8 cellular contexts compared by ENCODE assay signal in the genomic region with DNA sequence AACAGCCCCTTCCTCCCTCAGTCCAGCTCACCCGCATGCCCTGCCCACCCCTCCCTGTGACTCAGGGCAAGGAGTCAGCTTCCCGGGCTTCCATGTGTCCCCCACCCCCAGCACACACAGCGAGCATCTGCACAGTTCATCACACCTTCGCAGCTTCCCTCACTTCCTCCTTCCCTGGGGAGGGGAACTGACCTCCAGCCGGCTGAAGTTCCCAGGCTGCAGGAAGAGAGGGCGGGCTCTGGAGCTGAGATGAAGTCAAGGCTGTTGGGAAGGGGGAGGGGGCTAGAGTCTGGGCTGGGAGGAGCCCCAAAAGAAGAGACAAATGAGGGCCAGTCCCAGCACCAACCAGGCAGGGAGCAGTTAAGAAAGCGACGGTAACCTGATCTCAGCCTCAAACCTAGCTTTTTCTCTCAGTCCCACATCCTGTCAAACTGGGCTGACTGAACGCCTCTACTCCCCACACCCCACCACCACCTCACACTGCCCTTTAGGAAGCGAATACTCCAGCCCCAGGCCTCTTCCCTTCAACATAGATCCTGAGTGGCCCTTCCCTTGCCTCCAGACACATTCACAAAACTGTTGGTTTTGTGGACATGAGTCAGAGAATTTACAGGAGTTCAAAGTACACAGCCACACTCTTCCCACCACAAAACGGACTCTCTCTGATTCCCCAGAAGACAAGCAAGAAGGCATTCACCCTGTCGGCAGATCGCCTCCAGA. TPM values are rescaled to one million over a fixed set of nuclear protein-coding genes. Genes with fewer than 3 reads are reported as not detected.
A peak's percentile ranks its signal among the peaks of the same experiment; 100 is the strongest.
DNase-seq lines count a peak whose midpoint lies in the region; ATAC-seq lines count a peak whose summit lies in the region.

No MANE protein-coding gene starts in this region.

- intact Hi-C loops in aorta (cut with DNase I): loop anchor here (1.0 to 10.0 kb wide), 7 partner anchors 33 to 313 kb away; partner anchors contain the start of genes CAPZA1 (in 2 of the 2), ST7L (in 2 of the 2) and MOV10 (in 1 of the 2)

- DNase-seq in COR-L47 (lab: John Stamatoyannopoulos, UW) (peak; percentile 58), NCI-H460 (ENCODE audit: extremely low read depth, low read depth) (peak; percentile 82), fibroblast of gingiva (ENCODE audit: low read depth) (peak; percentile 93), myocyte (ENCODE audit: low read depth) (peak; percentile 94), aorta (peak; percentile 91 to 92)
- DNase-seq in activated T-cell treated with anti-CD3 and anti-CD28 coated beads, Interleukin-2, amount 50 U/mL, for 1 hour: peak; percentile 41

- H3K4me3 ChIP-seq in aorta (ENCODE audit: low read length in 2 of 2): peak overlapping the region; percentile 7 to 91

- H3K4me1 ChIP-seq in aorta (ENCODE audit: control insufficient read depth in 1 of 2, insufficient read depth in 2 of 2, low read length in 2 of 2): no peaks in the 10 kb centered on the region

- WGBS in aorta, 2 donors: 1% methylated on average over 13 of the region's 13 CpGs

- H3K27ac ChIP-seq in aorta (ENCODE audit: low read depth in 1 of 2, low read length in 2 of 2): peak overlapping the region; percentile 38 to 69

- no peaks in the 10 kb centered on the region for H3K9me3 ChIP-seq in aorta (ENCODE audit: control insufficient read depth, low read length)

- ATAC-seq in GM19025 (IDR thresholded peaks at IDR 0.05; ENCODE audit: low read depth, unreplicated experiment) (peak; percentile 42), HG03108 (IDR thresholded peaks at IDR 0.05; ENCODE audit: unreplicated experiment) (peak; percentile 56), aorta (ENCODE audit: low FRiP score) (peak; percentile 73)

- no peaks in the 10 kb centered on the region for H3K27me3 ChIP-seq in aorta (ENCODE audit: control insufficient read depth in 1 of 2, insufficient read depth in 2 of 2, low read length in 1 of 2)

- H3K36me3 ChIP-seq in aorta (ENCODE audit: control insufficient read depth in 1 of 2, insufficient read depth in 2 of 2, low read length in 1 of 2): no peaks in the 10 kb centered on the region

RNA-seq across cellular contexts. Expression of gene RHOC, which starts 1.9 kb away (rescaled TPM):
- total RNA-seq in NCI-H460 (2014; rRNA removed; shearing (Covaris generic)): 76.9 and 96.3 TPM in 2 replicates
- polyA plus RNA-seq in NCI-H460 (2014; cell fraction: nucleus; rRNA removed): 98.2 and 111 TPM in 2 replicates
- total RNA-seq in myocyte (174 and 188 TPM in 2 replicates), aorta (100 to 1,000 TPM; 269 to 316 TPM)
- polyA plus RNA-seq in myocyte (2012): 441 TPM
- 100 to 1,000 TPM; 433 to 540 TPM for polyA plus RNA-seq in aorta

RNA-seq across cellular contexts. Expression of gene PPM1J, which starts 10.1 kb away (rescaled TPM):
- total RNA-seq in NCI-H460 (2014; rRNA removed; shearing (Covaris generic)): 0.69 and 0.72 TPM in 2 replicates
- 0.78 and 0.81 TPM in 2 replicates for polyA plus RNA-seq in NCI-H460 (2014; cell fraction: nucleus; rRNA removed)
- 1.5 and 2.4 TPM in 2 replicates for total RNA-seq in myocyte
- polyA plus RNA-seq in myocyte (2012): 0.69 TPM
- total RNA-seq in aorta: 1 to 10 TPM; 3.7 to 4.3 TPM
- 1 to 10 TPM in 1 of 2 donors, not detected in 1; 7.1 TPM for polyA plus RNA-seq in aorta

RNA-seq across cellular contexts. Expression of gene MOV10, which starts 30.6 kb away (rescaled TPM):
- total RNA-seq in NCI-H460 (2014; rRNA removed; shearing (Covaris generic)): 25.8 and 29.5 TPM in 2 replicates
- 64.5 and 83.7 TPM in 2 replicates for polyA plus RNA-seq in NCI-H460 (2014; cell fraction: nucleus; rRNA removed)
- total RNA-seq in myocyte: 15.0 and 16.4 TPM in 2 replicates
- 24.7 TPM for polyA plus RNA-seq in myocyte (2012)
- total RNA-seq in aorta: 10 to 100 TPM; 29.2 to 61.0 TPM
- polyA plus RNA-seq in aorta: 10 to 100 TPM; 10.8 to 73.4 TPM

Comparison
In these comparisons a context has a peak if more than half of its experiments do, and no peak if none do; other contexts are left out.
1. Peak in every context shown above with its lines: DNase-seq, ATAC-seq, H3K4me3 ChIP-seq and H3K27ac ChIP-seq.
2. DNase-seq: peak in every context shown above with its lines; median percentile 94 in myocyte; 93 in fibroblast of gingiva; 92 in aorta; 82 in NCI-H460; 58 in COR-L47; 41 in activated T-cell treated with anti-CD3 and anti-CD28 coated beads, Interleukin-2, amount 50 U/mL, for 1 hour.